In the genomic region with DNA sequence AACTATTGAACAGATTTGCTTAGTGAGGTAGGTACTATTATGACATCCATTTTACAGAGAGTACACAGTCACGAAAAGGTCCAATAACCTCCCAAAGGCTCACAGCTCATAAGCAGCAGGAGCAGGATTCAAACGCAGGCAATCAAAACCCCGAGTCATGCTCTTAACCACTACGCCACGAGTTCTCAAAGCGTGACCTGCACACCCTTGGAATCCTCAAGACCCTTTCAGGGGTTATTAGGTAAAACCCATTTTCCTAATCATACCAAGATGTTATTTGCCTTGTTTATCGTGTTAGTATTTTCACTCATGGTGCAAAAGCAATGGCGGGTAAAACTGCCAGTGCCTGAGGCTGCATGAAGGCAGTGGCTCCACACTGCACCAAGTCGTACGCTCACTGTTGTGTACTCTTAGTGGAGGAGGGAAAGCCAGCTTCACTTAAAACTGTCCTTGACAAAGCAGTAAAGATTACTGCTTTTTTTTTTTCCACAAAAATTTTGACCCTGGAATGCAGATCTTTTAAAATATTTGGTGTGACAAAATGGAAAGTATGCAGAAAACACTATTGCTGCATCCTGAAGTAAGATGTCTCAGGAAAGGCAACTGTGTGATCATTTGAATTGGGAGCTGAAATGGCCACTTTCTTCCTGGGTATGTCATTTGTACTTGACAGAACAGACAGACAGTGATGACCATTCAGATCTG, we compare ENCODE assay signal across 14 cellular contexts.
DNase-seq lines count a peak whose midpoint lies in the region; ATAC-seq, FAIRE-seq and TF ChIP-seq lines count a peak whose summit lies in the region.
"Had no signal": no experiment of that assay in that cellular context is flagged by ENCODE, and none has a peak within 500 bp of the region (broad histone marks: within the 10 kb centered on the region; RNA-seq: fewer than 3 reads in every experiment).

No MANE protein-coding gene starts in this region.

- TF ChIP-seq EP300 in SK-N-SH (IDR thresholded peaks at IDR 0.05; ENCODE audit: borderline replicate concordance in 1 of 2, low read depth in 1 of 2, low read length in 1 of 2), result no peak

- POLR2A ChIA-PET in SK-N-SH (lab: Yijun Ruan, JAX), result no interaction called here

- no peak for TF ChIP-seq POLR2A in GM12892 (IDR thresholded peaks at IDR 0.05; ENCODE audit: low read depth, low read length)

- peak overlapping the region in 1 of 2 experiments; percentile 99; a peak in 2 of 4 replicates for H3K27ac ChIP-seq in SK-N-SH (ENCODE audit: low read depth in 2 of 2, low read length in 1 of 2)

- no peak overlapping the region for H2AFZ ChIP-seq in SK-N-SH (ENCODE audit: low read depth)

- no peak for ATAC-seq in GM21786 (IDR thresholded peaks at IDR 0.05; ENCODE audit: unreplicated experiment)
- no peak for ATAC-seq in activated naive CD4-positive, alpha-beta T cell treated with anti-CD3 and anti-CD28 coated beads, Interleukin-2, amount 50 U/mL, for 72 hours

- peak overlapping the region; percentile 54 for H3K4me2 ChIP-seq in SK-N-SH

- no peaks in the 10 kb centered on the region for H3K27me3 ChIP-seq in SK-N-SH (ENCODE audit: insufficient read depth)

- no peak overlapping the region for H3K27ac Mint-ChIP-seq in activated naive CD4-positive, alpha-beta T cell treated with anti-CD3 and anti-CD28 coated beads, Interleukin-2, amount 50 U/mL, for 72 hours
- H3K27ac Mint-ChIP-seq: dendritic cell treated with granulocyte-macrophage colony-stimulating factor and Interleukin-4, amounts not matched to agents 40 ng/mL and 50 ng/mL, for 4 days had no signal

- H3F3A ChIP-seq in SK-N-SH (replicated peaks; ENCODE audit: insufficient read depth), result peaks cover 57% of the 10 kb centered on the region

- H3K79me2 ChIP-seq in SK-N-SH (ENCODE audit: insufficient read depth), result peaks cover 92% of the 10 kb centered on the region

- H3K4me1 ChIP-seq in SK-N-SH (ENCODE audit: control insufficient read depth in 1 of 2, insufficient read depth in 2 of 2, low read depth in 1 of 2, low read length in 1 of 2), result peaks cover 2 to 57% of the 10 kb centered on the region in 2 experiments

- FAIRE-seq in GM12892 (lab: Jason Lieb, UNC), result no peak

- peak overlapping the region; percentile 48; the same call in 1 of the 2 replicates for H3K9ac ChIP-seq in SK-N-SH

- no peak for TF ChIP-seq CTCF in SK-N-SH (IDR thresholded peaks at IDR 0.05)
- TF ChIP-seq CTCF in fibroblast of mammary gland (conservative IDR thresholded peaks at IDR 0.05; ENCODE audit: control insufficient read depth, insufficient read depth, low read depth, low read length), result no peak

- H3K36me3 Mint-ChIP-seq in activated naive CD4-positive, alpha-beta T cell treated with anti-CD3 and anti-CD28 coated beads, Interleukin-2, amount 50 U/mL, for 72 hours, result no peaks in the 10 kb centered on the region

- no peaks in the 10 kb centered on the region for H3K9me3 ChIP-seq in SK-N-SH

- peak; percentile 38 for DNase-seq in A172 (ENCODE audit: low spot score)
- peak; percentile 47 for DNase-seq in HCEC 1CT
- no peak for DNase-seq in SK-N-SH
- peak; percentile 59 for DNase-seq in fibroblast of mammary gland (ENCODE audit: low read depth)
- DNase-seq in GM12892 (ENCODE audit: insufficient read length), result no peak
- no peak for DNase-seq in activated naive CD4-positive, alpha-beta T cell treated with anti-CD3 and anti-CD28 coated beads, Interleukin-2, amount 50 U/mL, for 72 hours (ENCODE audit: low spot score in 2 of 2)
- DNase-seq in DMS79 (lab: John Stamatoyannopoulos, UW), result no peak
- DNase-seq: activated CD4-positive, CD25-positive, alpha-beta regulatory T cell treated with anti-CD3 and anti-CD28 coated beads, Interleukin-2, amount 50 U/mL, for 72 hours; activated T-cell treated with anti-CD3 and anti-CD28 coated beads for 4 hours; DMS153; NCI-H1417 treated with DMSO at 0.1 percent for 48 hours; nucleus accumbens had no signal

- TF ChIP-seq RAD21 in SK-N-SH (IDR thresholded peaks at IDR 0.05; ENCODE audit: low read length), result no peak

- peaks cover 0 to 3% of the 10 kb centered on the region in 2 experiments for H3K36me3 ChIP-seq in SK-N-SH (replicated peaks in 1 of 2; ENCODE audit: control insufficient read depth in 1 of 2, insufficient read depth in 2 of 2, low read length in 1 of 2)

- WGBS in SK-N-SH (ENCODE audit: low lambda C conversion rate), result 39% methylated on average over 10 of the region's 10 CpGs

- H4K20me1 ChIP-seq in SK-N-SH (ENCODE audit: insufficient read depth), result peaks cover 5% of the 10 kb centered on the region; the same call in 1 of the 2 replicates

- H3K9me3 Mint-ChIP-seq in activated naive CD4-positive, alpha-beta T cell treated with anti-CD3 and anti-CD28 coated beads, Interleukin-2, amount 50 U/mL, for 72 hours, result no peaks in the 10 kb centered on the region
- H3K9me3 Mint-ChIP-seq: dendritic cell treated with granulocyte-macrophage colony-stimulating factor and Interleukin-4, amounts not matched to agents 40 ng/mL and 50 ng/mL, for 4 days had no signal

- H3K4me3 ChIP-seq in SK-N-SH (ENCODE audit: low read depth in 2 of 2, low read length in 1 of 2), result peak overlapping the region in 1 of 2 experiments; percentile 14; a peak in 1 of 4 replicates
- no peak overlapping the region for H3K4me3 ChIP-seq in fibroblast of mammary gland (ENCODE audit: control insufficient read depth, low read depth, low read length)

- CTCF ChIA-PET in SK-N-SH (lab: Yijun Ruan, JAX), result interaction anchor here (1.1 to 1.3 kb wide), 3 partner anchors 40 to 69 kb away, joined by 3 to 5 read pairs (median 3); no protein-coding TSS in a partner anchor

- no peaks in the 10 kb centered on the region for H3K9me2 ChIP-seq in SK-N-SH

TF ChIP-seq in SK-N-SH, 30 proteins besides CTCF, POLR2A, EP300 and RAD21:
- TF ChIP-seq NRF1 (IDR thresholded peaks at IDR 0.05; ENCODE audit: low read depth, low read length) (no peak), RXRA (IDR thresholded peaks at IDR 0.05; ENCODE audit: borderline replicate concordance, low read depth) (no peak), POLR2AphosphoS5 (IDR thresholded peaks at IDR 0.05; ENCODE audit: low read depth, low read length) (no peak), YY1 (IDR thresholded peaks at IDR 0.05; ENCODE audit: low read depth) (0 out of 2 replicates have a peak, but pooled peaks have one; percentile 24), MXI1 (IDR thresholded peaks at IDR 0.05; ENCODE audit: low read depth, low read length) (no peak), CHD2 (IDR thresholded peaks at IDR 0.05; ENCODE audit: low read length, partially characterized antibody) (no peak)
- TF ChIP-seq, protein P1, sequence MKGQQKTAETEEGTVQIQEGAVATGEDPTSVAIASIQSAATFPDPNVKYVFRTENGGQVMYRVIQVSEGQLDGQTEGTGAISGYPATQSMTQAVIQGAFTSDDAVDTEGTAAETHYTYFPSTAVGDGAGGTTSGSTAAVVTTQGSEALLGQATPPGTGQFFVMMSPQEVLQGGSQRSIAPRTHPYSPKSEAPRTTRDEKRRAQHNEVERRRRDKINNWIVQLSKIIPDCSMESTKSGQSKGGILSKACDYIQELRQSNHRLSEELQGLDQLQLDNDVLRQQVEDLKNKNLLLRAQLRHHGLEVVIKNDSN (IDR thresholded peaks at IDR 0.05; ENCODE audit: borderline replicate concordance, low read depth), result no peak

Comparison
In these comparisons a context has a peak if more than half of its experiments do, and no peak if none do; other contexts are left out.
1. DNase-seq: peak in A172 (single experiment), HCEC 1CT (single experiment) and fibroblast of mammary gland (single experiment); none in SK-N-SH (single experiment), GM12892 (single experiment), activated naive CD4-positive, alpha-beta T cell treated with anti-CD3 and anti-CD28 coated beads, Interleukin-2, amount 50 U/mL, for 72 hours (0 of 2) and DMS79 (single experiment).